16 cellular contexts compared by ENCODE assay signal in genomic region chr11:102903895-102904294, GRCh38. TPM values are rescaled to one million over a fixed set of nuclear protein-coding genes. Genes with fewer than 3 reads are reported as not detected.
"Had no signal": no experiment of that assay in that cellular context is flagged by ENCODE, and none has a peak within 500 bp of the region (broad histone marks: within the 10 kb centered on the region; RNA-seq: fewer than 3 reads in every experiment).

No MANE protein-coding gene starts in this region.

RNA-seq across cellular contexts. Expression of gene MMP12, which starts 29.1 kb away (rescaled TPM):
- total RNA-seq: natural killer cell, osteocyte, posterior vena cava, prostate gland, pulmonary artery endothelial cell, right atrium auricular region, suprapubic skin, uterus had no signal
- polyA plus RNA-seq: neural cell, pancreas had no signal

RNA-seq across cellular contexts. Expression of gene MMP13, which starts 51.6 kb away (rescaled TPM):
- total RNA-seq: natural killer cell, omental fat pad, posterior vena cava, pulmonary artery endothelial cell, right atrium auricular region, sciatic nerve, spleen, transverse colon, upper lobe of right lung, urinary bladder, uterus had no signal
- polyA plus RNA-seq: neural cell, pancreas, spleen had no signal
